In genomic region chr15:80154336-80154735, GRCh38 we compare ENCODE assay signal across 10 cellular contexts. TPM values are rescaled to one million over a fixed set of nuclear protein-coding genes. Genes with fewer than 3 reads are reported as not detected.
DNase-seq lines count a peak whose midpoint lies in the region; ATAC-seq and TF ChIP-seq lines count a peak whose summit lies in the region.
"Had no signal": no experiment of that assay in that cellular context is flagged by ENCODE, and none has a peak within 500 bp of the region (broad histone marks: within the 10 kb centered on the region; RNA-seq: fewer than 3 reads in every experiment).

No MANE protein-coding gene starts in this region.

- no peaks in the 10 kb centered on the region for H3K36me3 ChIP-seq in mammary epithelial cell (ENCODE audit: insufficient read depth, low read length)
- H3K36me3 ChIP-seq in liver (ENCODE audit: control insufficient read depth in 4 of 4, insufficient read depth in 3 of 4, low read depth in 1 of 4, low read length in 3 of 4) = peaks cover 0 to 4% (median 0%) of the 10 kb centered on the region in 4 donors
- H3K36me3 ChIP-seq in upper lobe of right lung = no peaks in the 10 kb centered on the region

- 86% methylated on average over 6 of the region's 6 CpGs for WGBS in mammary epithelial cell (ENCODE audit: low coverage, missing lambda C conversion rate)
- WGBS in liver = 43% methylated on average over 6 of the region's 6 CpGs

- H3K9ac ChIP-seq in mammary epithelial cell (ENCODE audit: insufficient read depth, low read length) (no peak overlapping the region), liver (ENCODE audit: low read depth in 1 of 2, low read length in 2 of 2) (peak overlapping the region; percentile 56 to 84)

- no peaks in the 10 kb centered on the region for H3K79me2 ChIP-seq in mammary epithelial cell (ENCODE audit: insufficient read depth, low read length)

- POLR2A ChIA-PET in MCF 10A (lab: Yijun Ruan, JAX) = interaction anchor here (0.6 to 2.7 kb wide), 6 partner anchors 11 to 93 kb away, joined by 3 to 39 read pairs (median 6); partner anchors contain the start of gene ZFAND6

- no peak overlapping the region for H3K27ac Mint-ChIP-seq in MCF 10A (ENCODE audit: low read depth, unreplicated experiment)
- no peak overlapping the region for H3K27ac Mint-ChIP-seq in activated naive CD8-positive, alpha-beta T cell treated with anti-CD3 and anti-CD28 coated beads for 36 hours

- in situ Hi-C loops in mammary epithelial cell (cut with MboI; ENCODE audit: low sequenced_read_pairs in 2 of 2) = no loop called here

- H3K27me3 ChIP-seq in mammary epithelial cell (ENCODE audit: insufficient read depth, low read length) (no peaks in the 10 kb centered on the region), liver (ENCODE audit: control insufficient read depth in 4 of 4, insufficient read depth in 4 of 4, low read length in 3 of 4) (no peaks in the 10 kb centered on the region), upper lobe of right lung (no peaks in the 10 kb centered on the region)

- H3K4me1 ChIP-seq in mammary epithelial cell (ENCODE audit: insufficient read depth, low read length) (peaks cover 10% of the 10 kb centered on the region), liver (ENCODE audit: control insufficient read depth in 4 of 4, insufficient read depth in 4 of 4, low read length in 3 of 4) (peaks cover 19 to 68% (median 53%) of the 10 kb centered on the region in 4 donors), upper lobe of right lung (peaks cover 26% of the 10 kb centered on the region)

- no peaks in the 10 kb centered on the region for H3K36me3 Mint-ChIP-seq in MCF 10A (ENCODE audit: insufficient read depth, unreplicated experiment)
- H3K36me3 Mint-ChIP-seq in activated naive CD8-positive, alpha-beta T cell treated with anti-CD3 and anti-CD28 coated beads for 36 hours = peaks cover 22% of the 10 kb centered on the region

- no peaks in the 10 kb centered on the region for H3K27me3 Mint-ChIP-seq in MCF 10A (ENCODE audit: insufficient read depth, unreplicated experiment)
- H3K27me3 Mint-ChIP-seq in activated naive CD8-positive, alpha-beta T cell treated with anti-CD3 and anti-CD28 coated beads for 36 hours = no peaks in the 10 kb centered on the region

- intact Hi-C loops in MCF 10A (cut with micrococcal nuclease) = loop anchor here (5.0 kb wide), 1 partner anchor 257 kb away; the partner anchor contains the start of gene MTHFS
- intact Hi-C loops in mammary epithelial cell (cut with micrococcal nuclease) = loop anchor here (5.0 kb wide), 1 partner anchor 82 kb away; no protein-coding TSS in a partner anchor
- intact Hi-C loops in upper lobe of right lung (cut with DNase I) = no loop called here

- TF ChIP-seq RAD21 in liver (IDR thresholded peaks at IDR 0.05) = peak; percentile 47 to 61

- ATAC-seq in upper lobe of right lung (no peak), GM21717 (IDR thresholded peaks at IDR 0.05; ENCODE audit: unreplicated experiment) (no peak)

- dilution Hi-C loops in mammary epithelial cell (cut with HindIII; ENCODE audit: low sequenced_read_pairs) = no loop called here

- no peak overlapping the region for H2AFZ ChIP-seq in mammary epithelial cell (ENCODE audit: low read depth, low read length)

- H3K27ac ChIP-seq in mammary epithelial cell (ENCODE audit: insufficient read depth, low read depth, low read length) (no peak overlapping the region), liver (ENCODE audit: low read depth in 1 of 2, low read length in 2 of 2) (peak overlapping the region; percentile 68 to 93), upper lobe of right lung (no peak overlapping the region)

- CTCF ChIA-PET in MCF 10A (lab: Yijun Ruan, JAX) = interaction anchor here (0.6 to 0.9 kb wide), 2 partner anchors 11 to 158 kb away, joined by 3 to 4 read pairs; no protein-coding TSS in a partner anchor
- CTCF ChIA-PET in mammary epithelial cell (lab: Charles Lee; ENCODE audit: low non-redundant PET) = no interaction called here

- H3K9me3 ChIP-seq in mammary epithelial cell (replicated peaks; ENCODE audit: insufficient read depth, low read length) (no peaks in the 10 kb centered on the region), liver (ENCODE audit: control insufficient read depth in 4 of 4, low read length in 3 of 4) (no peaks in the 10 kb centered on the region), upper lobe of right lung (no peaks in the 10 kb centered on the region)

- H4K20me1 ChIP-seq in mammary epithelial cell (ENCODE audit: insufficient read depth, low read length) = no peaks in the 10 kb centered on the region

- H3K9me3 Mint-ChIP-seq in MCF 10A (ENCODE audit: unreplicated experiment) = no peaks in the 10 kb centered on the region
- H3K9me3 Mint-ChIP-seq in activated naive CD8-positive, alpha-beta T cell treated with anti-CD3 and anti-CD28 coated beads for 36 hours = no peaks in the 10 kb centered on the region
- H3K9me3 Mint-ChIP-seq: CD14-positive monocyte had no signal

- peak overlapping the region; percentile 87 for H3K4me3 Mint-ChIP-seq in MCF 10A (ENCODE audit: unreplicated experiment)
- H3K4me3 Mint-ChIP-seq in activated naive CD8-positive, alpha-beta T cell treated with anti-CD3 and anti-CD28 coated beads for 36 hours = peak overlapping the region; percentile 92

- H3K4me3 ChIP-seq in mammary epithelial cell (replicated peaks in 1 of 3; ENCODE audit: insufficient read depth in 1 of 3, low read depth in 2 of 3, low read length in 3 of 3) (no peak overlapping the region), liver (ENCODE audit: low read depth in 1 of 3, low read length in 3 of 3) (peak overlapping the region; percentile 29 to 93 (median 61)), upper lobe of right lung (peak overlapping the region; percentile 67)

- BruUV-seq in MCF 10A (replicated peaks; lab: Mats Ljungman, UMichigan) (no TSS peak), mammary epithelial cell (replicated peaks; lab: Mats Ljungman, UMichigan) (no TSS peak)

- DNase-seq in MCF 10A (ENCODE audit: unreplicated experiment) (no peak), mammary epithelial cell (no peak), upper lobe of right lung (no peak), GOT3 (lab: John Stamatoyannopoulos, UW) (no peak)
- DNase-seq in activated naive CD8-positive, alpha-beta T cell treated with anti-CD3 and anti-CD28 coated beads for 36 hours = no peak
- no peak for DNase-seq in stimulated activated naive CD4-positive, alpha-beta T cell treated with Interleukin-2 at 50 U/mL for 16 hours (lab: John Stamatoyannopoulos, UW)
- DNase-seq: NCI-H1694 treated with DMSO at 0.1 percent for 48 hours had no signal

- no peak overlapping the region for H3K4me2 ChIP-seq in mammary epithelial cell (ENCODE audit: insufficient read depth, low read depth, low read length)

- TF ChIP-seq CTCF in MCF 10A (IDR thresholded peaks at IDR 0.05; ENCODE audit: unreplicated experiment) (no peak), mammary epithelial cell (conservative IDR thresholded peaks at IDR 0.05 in 1 of 2, IDR thresholded peaks at IDR 0.05 in 1 of 2; ENCODE audit: extremely low read depth in 1 of 2, insufficient read depth in 1 of 2, low read depth in 1 of 2, low read length in 2 of 2) (no peak), liver (IDR thresholded peaks at IDR 0.05; ENCODE audit: low read depth, low read length, missing input control) (no peak), upper lobe of right lung (IDR thresholded peaks at IDR 0.05) (no peak)

- H3K4me1 Mint-ChIP-seq in MCF 10A (ENCODE audit: insufficient read depth, unreplicated experiment) = no peaks in the 10 kb centered on the region
- peaks cover 26% of the 10 kb centered on the region for H3K4me1 Mint-ChIP-seq in activated naive CD8-positive, alpha-beta T cell treated with anti-CD3 and anti-CD28 coated beads for 36 hours

TF ChIP-seq in liver, 16 proteins besides CTCF, POLR2A, EP300 and RAD21 (continues in another document):
- peak; percentile 79 for TF ChIP-seq SP1 (IDR thresholded peaks at IDR 0.05)
- peak; percentile 85 to 87 for TF ChIP-seq HNF4A (conservative IDR thresholded peaks at IDR 0.05)
- TF ChIP-seq REST (IDR thresholded peaks at IDR 0.05) = peak; percentile 98
- peak; percentile 51 for TF ChIP-seq HNF4G (IDR thresholded peaks at IDR 0.05)
- no peak for TF ChIP-seq FOXA2 (IDR thresholded peaks at IDR 0.05)
- TF ChIP-seq RXRA (IDR thresholded peaks at IDR 0.05) = peak; percentile 75 to 80
- TF ChIP-seq MAX (IDR thresholded peaks at IDR 0.05) = peak; percentile 68
- TF ChIP-seq YY1 (IDR thresholded peaks at IDR 0.05) = peak; percentile 95
- no peak for TF ChIP-seq JUND (IDR thresholded peaks at IDR 0.05)
- TF ChIP-seq TAF1 (conservative IDR thresholded peaks at IDR 0.05) = peak; percentile 15

RNA-seq across cellular contexts. Expression of gene FAH, which starts 1.5 kb away (rescaled TPM):
- 25.3 and 32.8 TPM in 2 replicates for total RNA-seq in MCF 10A (2022)
- total RNA-seq in mammary epithelial cell = 10 to 100 TPM; 21.2 to 30.8 TPM
- polyA plus RNA-seq in mammary epithelial cell = 34.0 TPM
- polyA minus RNA-seq in mammary epithelial cell = 55.0 TPM
- 10 to 100 TPM; 45.0 to 49.0 TPM for total RNA-seq in activated naive CD8-positive, alpha-beta T cell treated with anti-CD3 and anti-CD28 coated beads for 36 hours
- 100 to 1,000 TPM in 1 of 2 donors, 10 to 100 TPM in 1; 42.1 to 195 TPM for total RNA-seq in liver
- polyA plus RNA-seq in liver = 100 to 1,000 TPM; 176 to 226 TPM
- 31.7 TPM for total RNA-seq in upper lobe of right lung

Comparison
In these comparisons a context has a peak if more than half of its experiments do, and no peak if none do; other contexts are left out.
1. H3K27ac ChIP-seq: peak in liver (2 of 2); none in mammary epithelial cell (single experiment) and upper lobe of right lung (single experiment).
2. H3K4me3 ChIP-seq: peak in liver (3 of 3) and upper lobe of right lung (single experiment); none in mammary epithelial cell (0 of 3).